In the genomic region with DNA sequence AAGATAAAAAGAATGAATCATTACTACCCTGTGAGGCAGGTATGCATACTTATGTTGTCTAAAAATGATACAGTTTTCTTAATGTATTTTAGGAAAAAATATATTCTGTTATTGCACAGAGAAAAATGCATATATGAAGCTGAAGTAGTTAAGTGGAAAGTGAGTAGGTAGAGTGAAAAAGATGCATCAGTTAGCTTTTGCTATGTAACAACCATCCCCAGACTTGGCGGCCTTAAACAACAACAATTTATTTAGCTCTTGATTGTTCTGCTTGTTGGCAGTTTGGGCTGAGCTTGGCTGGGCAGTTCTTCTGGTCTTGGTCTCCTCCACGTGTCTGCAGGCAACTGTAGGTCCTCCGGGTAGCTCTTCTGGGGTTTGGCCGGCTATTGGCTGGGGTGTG, we compare ENCODE assay signal across 29 cellular contexts. TPM values are rescaled to one million over a fixed set of nuclear protein-coding genes. Genes with fewer than 3 reads are reported as not detected.
DNase-seq lines count a peak whose midpoint lies in the region; ATAC-seq and TF ChIP-seq lines count a peak whose summit lies in the region.
"Had no signal": no experiment of that assay in that cellular context is flagged by ENCODE, and none has a peak within 500 bp of the region (broad histone marks: within the 10 kb centered on the region; RNA-seq: fewer than 3 reads in every experiment).

No MANE protein-coding gene starts in this region.

- no peaks in the 10 kb centered on the region for H3K9me3 ChIP-seq in HCT116 (ENCODE audit: control insufficient read depth in 1 of 2, insufficient read depth in 1 of 2, low read depth in 1 of 2, low read length in 2 of 2)
- H3K9me3 ChIP-seq in osteoblast (ENCODE audit: low read depth, low read length) = no peaks in the 10 kb centered on the region
- H3K9me3 ChIP-seq: MG63, SK-N-SH had no signal

- H4K20me1 ChIP-seq in HCT116 (ENCODE audit: insufficient read depth) = no peaks in the 10 kb centered on the region
- peaks cover 34% of the 10 kb centered on the region for H4K20me1 ChIP-seq in osteoblast (ENCODE audit: insufficient read depth, low read length)

- peaks cover 51% of the 10 kb centered on the region for H3K36me3 Mint-ChIP-seq in activated naive CD4-positive, alpha-beta T cell treated with anti-CD3 and anti-CD28 coated beads, Interleukin-2, amount 10 ng/mL, durations not matched to agents 7 days and 5 days
- H3K36me3 Mint-ChIP-seq in activated T-helper 17 cell treated with anti-CD3 and anti-CD28 coated beads, Interleukin-2, amount 50 U/mL, for 72 hours (ENCODE audit: low read depth) = peaks cover 97% of the 10 kb centered on the region

- no peak for TF ChIP-seq POLR2A in HCT116 (IDR thresholded peaks at IDR 0.05; ENCODE audit: borderline replicate concordance, extremely low read depth, insufficient read depth, insufficient read length)

- H3K27ac ChIP-seq in HCT116 (ENCODE audit: low read depth, low read length) (no peak overlapping the region), osteoblast (ENCODE audit: low read depth, low read length) (no peak overlapping the region)
- H3K27ac ChIP-seq: C4-2B had no signal

- POLR2A ChIA-PET in HCT116 (lab: Charles Lee) = no interaction called here

- no peaks in the 10 kb centered on the region for H3K27me3 Mint-ChIP-seq in activated naive CD4-positive, alpha-beta T cell treated with anti-CD3 and anti-CD28 coated beads, Interleukin-2, amount 10 ng/mL, durations not matched to agents 7 days and 5 days
- H3K27me3 Mint-ChIP-seq in activated T-helper 17 cell treated with anti-CD3 and anti-CD28 coated beads, Interleukin-2, amount 50 U/mL, for 72 hours = no peaks in the 10 kb centered on the region

- intact Hi-C loops in HCT116 (cut with micrococcal nuclease) = no loop called here

- CTCF ChIA-PET in activated naive CD4-positive, alpha-beta T cell treated with anti-CD3 and anti-CD28 coated beads, Interleukin-2, amount 10 ng/mL, durations not matched to agents 7 days and 5 days (lab: Charles Lee) = no interaction called here
- CTCF ChIA-PET in HCT116 (lab: Charles Lee) = no interaction called here

- H3K4me2 ChIP-seq in HCT116 (ENCODE audit: low read length) (no peak overlapping the region), osteoblast (ENCODE audit: insufficient read depth, low read length) (no peak overlapping the region)
- H3K4me2 ChIP-seq: A549, SK-N-SH had no signal

- in situ Hi-C loops in GM13976 (cut with MboI; ENCODE audit: low sequenced_read_pairs, unreplicated experiment) = no loop called here

- H3K4me1 ChIP-seq in HCT116 (ENCODE audit: control insufficient read depth in 1 of 2, insufficient read depth in 2 of 2, low read length in 2 of 2) = peaks cover 14 to 22% of the 10 kb centered on the region in 2 experiments
- peaks cover 14% of the 10 kb centered on the region for H3K4me1 ChIP-seq in osteoblast (ENCODE audit: insufficient read depth, low read length)

- no peak overlapping the region for H3K4me3 Mint-ChIP-seq in activated naive CD4-positive, alpha-beta T cell treated with anti-CD3 and anti-CD28 coated beads, Interleukin-2, amount 10 ng/mL, durations not matched to agents 7 days and 5 days
- no peak overlapping the region for H3K4me3 Mint-ChIP-seq in activated T-helper 17 cell treated with anti-CD3 and anti-CD28 coated beads, Interleukin-2, amount 50 U/mL, for 72 hours
- H3K4me3 Mint-ChIP-seq: CD8-positive, alpha-beta T cell had no signal

- H2AFZ ChIP-seq in HCT116 (ENCODE audit: low read depth, low read length, poor library complexity, severe bottlenecking) = no peak overlapping the region
- no peak overlapping the region for H2AFZ ChIP-seq in osteoblast (ENCODE audit: low read length)

- no peaks in the 10 kb centered on the region for H3K9me3 Mint-ChIP-seq in activated naive CD4-positive, alpha-beta T cell treated with anti-CD3 and anti-CD28 coated beads, Interleukin-2, amount 10 ng/mL, durations not matched to agents 7 days and 5 days
- no peaks in the 10 kb centered on the region for H3K9me3 Mint-ChIP-seq in activated T-helper 17 cell treated with anti-CD3 and anti-CD28 coated beads, Interleukin-2, amount 50 U/mL, for 72 hours
- H3K9me3 Mint-ChIP-seq: CD8-positive, alpha-beta T cell had no signal

- no peak for ATAC-seq in HCT116
- no peak for ATAC-seq in activated T-helper 17 cell treated with anti-CD3 and anti-CD28 coated beads, Interleukin-2, amount 50 U/mL, for 72 hours (replicated peaks)
- ATAC-seq in HG02973 (IDR thresholded peaks at IDR 0.05; ENCODE audit: unreplicated experiment) = no peak
- ATAC-seq: A549; CD8-positive, alpha-beta T cell; PC-3 had no signal

- H3K27ac Mint-ChIP-seq in activated naive CD4-positive, alpha-beta T cell treated with anti-CD3 and anti-CD28 coated beads, Interleukin-2, amount 10 ng/mL, durations not matched to agents 7 days and 5 days = peak overlapping the region; percentile 50
- H3K27ac Mint-ChIP-seq in activated T-helper 17 cell treated with anti-CD3 and anti-CD28 coated beads, Interleukin-2, amount 50 U/mL, for 72 hours = peak overlapping the region; percentile 74
- H3K27ac Mint-ChIP-seq: CD8-positive, alpha-beta T cell had no signal

- H3K79me2 ChIP-seq in HCT116 (ENCODE audit: insufficient read depth, low read length) = no peaks in the 10 kb centered on the region
- peaks cover 5% of the 10 kb centered on the region for H3K79me2 ChIP-seq in osteoblast (ENCODE audit: insufficient read depth, low read length)

- TF ChIP-seq CTCF in HCT116 (IDR thresholded peaks at IDR 0.05 in 2 of 3, conservative IDR thresholded peaks at IDR 0.05 in 1 of 3; ENCODE audit: borderline replicate concordance in 1 of 3, insufficient read depth in 1 of 3, low read depth in 2 of 3, low read length in 2 of 3) (no peak), osteoblast (IDR thresholded peaks at IDR 0.05; ENCODE audit: extremely low read depth, low read depth, low read length) (no peak), GM13976 (IDR thresholded peaks at IDR 0.05; ENCODE audit: borderline replicate concordance, control extremely low read depth, extremely low read depth, insufficient read depth, missing control alignments) (no peak)

- H3K4me3 ChIP-seq in HCT116 (replicated peaks in 1 of 2; ENCODE audit: low read depth in 1 of 2, low read length in 2 of 2) (no peak overlapping the region), osteoblast (ENCODE audit: insufficient read depth, low read length) (no peak overlapping the region)
- H3K4me3 ChIP-seq: A549, MG63 had no signal

- BruUV-seq in HCT116 (replicated peaks; lab: Mats Ljungman, UMichigan) = no TSS peak

- no peaks in the 10 kb centered on the region for H3K9me2 ChIP-seq in HCT116 (ENCODE audit: insufficient read depth)
- H3K9me2 ChIP-seq: SK-N-SH had no signal

- H3K27me3 ChIP-seq in HCT116 (ENCODE audit: insufficient read depth, low read length) = no peaks in the 10 kb centered on the region
- no peaks in the 10 kb centered on the region for H3K27me3 ChIP-seq in osteoblast (ENCODE audit: insufficient read depth, low read length)
- H3K27me3 ChIP-seq: MG63 had no signal

- RAD21 ChIA-PET in HCT116 (lab: Charles Lee; ENCODE audit: low non-redundant PET in 1 of 2, low total read pairs in 2 of 2, uncharacterized antibody in 2 of 2, unreplicated experiment in 2 of 2) = no interaction called here

- no peak overlapping the region for H3K9ac ChIP-seq in HCT116 (ENCODE audit: low read length)
- H3K9ac ChIP-seq: SK-N-SH had no signal

- no peak for TF ChIP-seq RAD21 in HCT116 (IDR thresholded peaks at IDR 0.05; ENCODE audit: low read depth)

- DNase-seq in activated naive CD4-positive, alpha-beta T cell treated with anti-CD3 and anti-CD28 coated beads, Interleukin-2, amount 10 ng/mL, durations not matched to agents 7 days and 5 days = no peak
- no peak for DNase-seq in activated naive CD4-positive, alpha-beta T cell treated with Interleukin-2 at 50 U/mL for 16 hours
- no peak for DNase-seq in HCT116 (ENCODE audit: low read depth, low spot score)
- DNase-seq in osteoblast (ENCODE audit: insufficient read length, low spot score, missing footprints) = peak; percentile 19
- DNase-seq in GM13976 (ENCODE audit: low spot score) = no peak
- DNase-seq in GM03348 (ENCODE audit: low spot score) = no peak
- DNase-seq: AML-193; CD8-positive, alpha-beta T cell; DMS 273 treated with DMSO at 0.1 percent for 48 hours; DMS79; EL; GDM1; GOT3; HCEC 1CT; KG1; MG63; NCI-H1105 treated with DMSO at 0.1 percent for 48 hours; NCI-H146; NCI-H2029; NCI-H446 treated with DMSO at 0.1 percent for 48 hours; NCI-H526; NCI-H82; NK-92 treated with Interleukin-12 subunit alpha and Interleukin-12 subunit beta, amount 100 ng/mL, for 24 hours; PC-3; SK-N-SH had no signal

- H3K4me1 Mint-ChIP-seq in activated naive CD4-positive, alpha-beta T cell treated with anti-CD3 and anti-CD28 coated beads, Interleukin-2, amount 10 ng/mL, durations not matched to agents 7 days and 5 days = no peaks in the 10 kb centered on the region
- peaks cover 8% of the 10 kb centered on the region for H3K4me1 Mint-ChIP-seq in activated T-helper 17 cell treated with anti-CD3 and anti-CD28 coated beads, Interleukin-2, amount 50 U/mL, for 72 hours

- peaks cover 22 to 34% of the 10 kb centered on the region in 2 experiments for H3K36me3 ChIP-seq in HCT116 (ENCODE audit: control insufficient read depth in 1 of 2, insufficient read depth in 2 of 2, low read length in 2 of 2)
- peaks cover 78% of the 10 kb centered on the region for H3K36me3 ChIP-seq in osteoblast (ENCODE audit: insufficient read depth, low read length)
- H3K36me3 ChIP-seq: MG63 had no signal

TF ChIP-seq in HCT116, 20 proteins besides CTCF, POLR2A, EP300 and RAD21:
- no peak for TF ChIP-seq SRF (IDR thresholded peaks at IDR 0.05; ENCODE audit: low read depth)
- TF ChIP-seq CBX3 (IDR thresholded peaks at IDR 0.05; ENCODE audit: low read depth) = peak; percentile 38; the same call in 1 of the 2 replicates
TF ChIP-seq in HCT116: peak in this region for 1.

RNA-seq across cellular contexts. Expression of a gene that starts 45.7 kb away (rescaled TPM):
- total RNA-seq in HCT116 (2021; ENCODE audit: unreplicated experiment) (36.3 TPM), osteoblast (76.6 and 86.5 TPM in 2 replicates)
- 23.0 and 33.5 TPM in 2 replicates for polyA plus RNA-seq in HCT116 (2012)
- 100 to 1,000 TPM in 1 of 2 donors, 10 to 100 TPM in 1; 80.1 to 219 TPM for total RNA-seq in activated T-helper 17 cell treated with anti-CD3 and anti-CD28 coated beads, Interleukin-2, amount 50 U/mL, for 72 hours
